8 cellular contexts compared by ENCODE assay signal in genomic region chr3:33787328-33788009, GRCh38. TPM values are rescaled to one million over a fixed set of nuclear protein-coding genes. Genes with fewer than 3 reads are reported as not detected.
DNase-seq lines count a peak whose midpoint lies in the region; ATAC-seq and TF ChIP-seq lines count a peak whose summit lies in the region.

No MANE protein-coding gene starts in this region.

- intact Hi-C loops in thyroid gland (cut with DNase I): loop anchor here (5.0 kb wide), 1 partner anchor 150 kb away; no protein-coding TSS in a partner anchor

- no peak overlapping the region for H3K27ac ChIP-seq in thyroid gland

- no peak for TF ChIP-seq POLR2A in thyroid gland (IDR thresholded peaks at IDR 0.05)

- ATAC-seq in GM21447 (IDR thresholded peaks at IDR 0.05; ENCODE audit: unreplicated experiment): peak; percentile 81

- H3K9me3 ChIP-seq in neuron (ENCODE audit: low read length): no peaks in the 10 kb centered on the region
- no peaks in the 10 kb centered on the region for H3K9me3 ChIP-seq in thyroid gland

- TF ChIP-seq CTCF in fibroblast of villous mesenchyme (IDR thresholded peaks at IDR 0.05; ENCODE audit: insufficient read depth, low read depth, low read length) (peak; percentile 81), thyroid gland (IDR thresholded peaks at IDR 0.05) (peak; percentile 37 to 83 (median 66))

- DNase-seq in DMS79 (lab: John Stamatoyannopoulos, UW): peak; percentile 1
- DNase-seq in HuH-7 (ENCODE audit: low spot score): peak; percentile 69
- DNase-seq in RPMI7951 (ENCODE audit: low read depth): peak; percentile 72
- peak; percentile 26 for DNase-seq in activated T-helper 9 cell treated with anti-CD3 and anti-CD28 coated beads, Interleukin-2, amount 50 U/mL, for 16 hours (ENCODE audit: low read depth)
- DNase-seq in fibroblast of villous mesenchyme (ENCODE audit: low read depth): peak; percentile 75
- DNase-seq in thyroid gland: peak; percentile 64 to 67

- WGBS in thyroid gland, 2 donors: 8 to 15% methylated on average over 15 of the region's 15 CpGs

- H3K4me3 ChIP-seq in fibroblast of villous mesenchyme (ENCODE audit: low read depth, low read length): peak overlapping the region; percentile 35
- H3K4me3 ChIP-seq in neuron (ENCODE audit: low read length): peak overlapping the region; percentile 33
- no peak overlapping the region for H3K4me3 ChIP-seq in thyroid gland (replicated peaks in 1 of 3)

- H3K36me3 ChIP-seq in neuron (ENCODE audit: insufficient read depth, low read length): no peaks in the 10 kb centered on the region
- no peaks in the 10 kb centered on the region for H3K36me3 ChIP-seq in thyroid gland

- peak overlapping the region; percentile 48 for H2AFZ ChIP-seq in neuron (ENCODE audit: low read depth, low read length)

- H3K4me1 ChIP-seq in neuron (ENCODE audit: insufficient read depth, low read length) (peaks cover 6% of the 10 kb centered on the region), thyroid gland (peaks cover 0 to 4% of the 10 kb centered on the region in 2 donors)

- H3K27me3 ChIP-seq in neuron (ENCODE audit: insufficient read depth, low read length) (no peaks in the 10 kb centered on the region), thyroid gland (no peaks in the 10 kb centered on the region)

RNA-seq across cellular contexts. Expression of gene PDCD6IP, which starts 11.0 kb away (rescaled TPM):
- 107 and 120 TPM in 2 replicates for total RNA-seq in RPMI7951 (2014; rRNA removed; shearing (Covaris generic))
- total RNA-seq in fibroblast of villous mesenchyme: 165 and 182 TPM in 2 replicates
- 100 to 1,000 TPM; 105 to 424 (median 167) TPM for total RNA-seq in thyroid gland

Comparison
In these comparisons a context has a peak if more than half of its experiments do, and no peak if none do; other contexts are left out.
1. DNase-seq: peak in every context shown above with its lines; median percentile 75 in fibroblast of villous mesenchyme; 72 in RPMI7951; 69 in HuH-7; 66 in thyroid gland; 26 in activated T-helper 9 cell treated with anti-CD3 and anti-CD28 coated beads, Interleukin-2, amount 50 U/mL, for 16 hours; 1 in DMS79.
2. H3K4me3 ChIP-seq: peak in fibroblast of villous mesenchyme (single experiment) and neuron (single experiment); none in thyroid gland (0 of 3).